In genomic region chr9:112149171-112149570, GRCh38 we compare ENCODE assay signal across 19 cellular contexts.
"Had no signal": no experiment of that assay in that cellular context is flagged by ENCODE, and none has a peak within 500 bp of the region (broad histone marks: within the 10 kb centered on the region; RNA-seq: fewer than 3 reads in every experiment).

No MANE protein-coding gene starts in this region.

- H3K9me3 Mint-ChIP-seq: natural killer cell treated with Interleukin-12 subunit alpha and Interleukin-12 subunit beta and Interleukin-15 and Interleukin-18, amount 100 ng/mL, for 72 hours; stimulated activated effector memory CD8-positive, alpha-beta T cell treated with anti-CD3 and anti-CD28 coated beads, Interleukin-12 subunit alpha, Interleukin-12 subunit beta, amount 100 ng/mL, for 72 hours had no signal

- H3K4me3 Mint-ChIP-seq: natural killer cell treated with Interleukin-12 subunit alpha and Interleukin-12 subunit beta and Interleukin-15 and Interleukin-18, amount 100 ng/mL, for 72 hours; stimulated activated effector memory CD8-positive, alpha-beta T cell treated with anti-CD3 and anti-CD28 coated beads, Interleukin-12 subunit alpha, Interleukin-12 subunit beta, amount 100 ng/mL, for 72 hours had no signal

- H3K36me3 Mint-ChIP-seq: natural killer cell treated with Interleukin-12 subunit alpha and Interleukin-12 subunit beta and Interleukin-15 and Interleukin-18, amount 100 ng/mL, for 72 hours had no signal

- H3K27ac Mint-ChIP-seq: progenitor cell of endocrine pancreas had no signal

- DNase-seq: effector CD8-positive, alpha-beta T cell; heart left ventricle; hippocampal formation; left colon; left ventricle myocardium superior; mesenchymal stem cell; midbrain; occipital lobe; pancreas; right cardiac atrium; stimulated activated CD4-positive, alpha-beta T cell treated with anti-CD3 and anti-CD28 coated beads, Interleukin-4, amount 100 ng/mL, for 1 hour; stimulated activated CD8-positive, alpha-beta memory T cell treated with anti-CD3 and anti-CD28 coated beads, Interleukin-4, amount 100 ng/mL, for 48 hours; stimulated activated naive CD8-positive, alpha-beta T cell treated with anti-CD3 and anti-CD28 coated beads, Interleukin-15, Interleukin-2, amounts not matched to agents 100 U/mL and 50 U/mL, for 24 hours; thyroid gland; upper lobe of right lung had no signal

- ATAC-seq: esophagus mucosa; heart left ventricle; left colon; left ventricle myocardium superior; natural killer cell treated with Interleukin-12 subunit alpha and Interleukin-12 subunit beta and Interleukin-15 and Interleukin-18, amount 100 ng/mL, for 72 hours; pancreas; right cardiac atrium; stimulated activated effector memory CD8-positive, alpha-beta T cell treated with anti-CD3 and anti-CD28 coated beads, Interleukin-12 subunit alpha, Interleukin-12 subunit beta, amount 100 ng/mL, for 72 hours; stimulated activated naive CD8-positive, alpha-beta T cell treated with anti-CD3 and anti-CD28 coated beads, Interleukin-15, Interleukin-2, amounts not matched to agents 100 U/mL and 50 U/mL, for 24 hours; upper lobe of right lung had no signal

- H3K27me3 Mint-ChIP-seq: natural killer cell treated with Interleukin-12 subunit alpha and Interleukin-12 subunit beta and Interleukin-15 and Interleukin-18, amount 100 ng/mL, for 72 hours; progenitor cell of endocrine pancreas had no signal
